ENCODE assay signal across 12 cellular contexts in the genomic region with DNA sequence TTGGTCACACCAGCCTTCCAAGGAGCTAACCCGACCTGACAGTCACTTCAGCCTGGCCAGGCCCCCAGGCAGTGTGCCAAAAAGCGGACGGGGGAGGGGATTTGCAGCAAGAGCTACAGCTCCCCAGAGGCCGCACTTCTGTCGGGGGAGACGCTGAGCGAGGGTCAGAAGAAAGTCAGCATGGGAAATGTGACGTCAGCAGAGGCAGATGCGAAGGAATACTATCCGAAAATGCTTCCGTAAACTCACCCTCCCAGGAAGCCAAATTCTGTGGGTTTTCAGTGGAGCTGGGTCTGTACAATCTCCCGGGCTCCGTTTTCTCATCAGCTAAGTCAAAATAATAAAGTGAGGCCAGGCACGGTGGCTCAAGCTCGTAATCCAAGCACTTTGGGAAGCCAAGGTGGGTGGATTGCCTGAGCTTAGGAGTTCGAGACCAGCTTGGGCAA. TPM values are rescaled to one million over a fixed set of nuclear protein-coding genes. Genes with fewer than 3 reads are reported as not detected.
A peak's percentile ranks its signal among the peaks of the same experiment; 100 is the strongest.
DNase-seq lines count a peak whose midpoint lies in the region; ATAC-seq and TF ChIP-seq lines count a peak whose summit lies in the region.
"Had no signal": no experiment of that assay in that cellular context is flagged by ENCODE, and none has a peak within 500 bp of the region (broad histone marks: within the 10 kb centered on the region; RNA-seq: fewer than 3 reads in every experiment).

No MANE protein-coding gene starts in this region.

- H3K27ac ChIP-seq in duodenal mucosa (ENCODE audit: low read depth, low read length): peak overlapping the region; percentile 16
- H3K27ac ChIP-seq in mesenchymal stem cell (ENCODE audit: low read length, poor library complexity, severe bottlenecking): no peak overlapping the region
- H3K27ac ChIP-seq in substantia nigra (ENCODE audit: low read depth, low read length, poor library complexity, severe bottlenecking): peak overlapping the region; percentile 17
- no peak overlapping the region for H3K27ac ChIP-seq in PC-3 (ENCODE audit: low read length)

- H3K4ac ChIP-seq in mesenchymal stem cell (ENCODE audit: low read depth in 1 of 2, low read length in 2 of 2): peak overlapping the region; percentile 76 to 78

- DNase-seq in NCI-H2171 treated with DMSO at 0.1 percent for 48 hours (lab: John Stamatoyannopoulos, UW): peak; percentile 66
- DNase-seq in mesenchymal stem cell: peak; percentile 96
- DNase-seq in substantia nigra (lab: John Stamatoyannopoulos, UW): peak in 30 of 49 donors; percentile 12 to 72 (median 44)
- no peak for DNase-seq in PC-3
- DNase-seq in putamen (ENCODE audit: low spot score): no peak
- no peak for DNase-seq in LoVo (ENCODE audit: low spot score)
- DNase-seq: activated CD4-positive, alpha-beta T cell treated with anti-CD3 and anti-CD28 coated beads for 36 hours; NCI-H2107; stimulated activated CD4-positive, alpha-beta T cell treated with anti-CD3 and anti-CD28 coated beads, Interleukin-4, amount 100 ng/mL, for 24 hours had no signal

- peak overlapping the region; percentile 81 for H4K8ac ChIP-seq in mesenchymal stem cell (ENCODE audit: low read length)

- no peaks in the 10 kb centered on the region for H4K20me1 ChIP-seq in PC-3 (ENCODE audit: low read length)

- H3K23ac ChIP-seq in mesenchymal stem cell (ENCODE audit: low read length in 2 of 2): no peak overlapping the region

- peaks cover 60% of the 10 kb centered on the region for H3K79me2 ChIP-seq in PC-3 (ENCODE audit: low read length)

- H3K36me3 ChIP-seq in duodenal mucosa (ENCODE audit: control insufficient read depth in 1 of 2, insufficient read depth in 2 of 2, low read length in 2 of 2) (no peaks in the 10 kb centered on the region), mesenchymal stem cell (ENCODE audit: control insufficient read depth in 1 of 2, insufficient read depth in 2 of 2, low read depth in 1 of 2, low read length in 2 of 2) (peaks cover 0 to 6% of the 10 kb centered on the region in 2 experiments), PC-3 (ENCODE audit: low read depth, low read length) (no peaks in the 10 kb centered on the region)

- peak overlapping the region; percentile 51 to 81 for H2BK12ac ChIP-seq in mesenchymal stem cell (ENCODE audit: low read length in 2 of 2)

- peaks cover 40% of the 10 kb centered on the region for H3K79me1 ChIP-seq in mesenchymal stem cell (replicated peaks; ENCODE audit: low read length, poor library complexity, severe bottlenecking)

- H3K14ac ChIP-seq in mesenchymal stem cell (ENCODE audit: low read length in 2 of 2): no peak overlapping the region

- H3K18ac ChIP-seq in mesenchymal stem cell (ENCODE audit: low read depth in 1 of 2, low read length in 2 of 2): peak overlapping the region; percentile 93 to 97

- intact Hi-C loops in PC-3 (cut with micrococcal nuclease): no loop called here

- H4K91ac ChIP-seq in mesenchymal stem cell (ENCODE audit: low read length): peak overlapping the region; percentile 93

- ATAC-seq in PC-3 (no peak), HG03521 (IDR thresholded peaks at IDR 0.05; ENCODE audit: unreplicated experiment) (no peak)
- ATAC-seq: activated CD4-positive, alpha-beta T cell treated with anti-CD3 and anti-CD28 coated beads for 36 hours; GM12878 had no signal

- H3K4me2 ChIP-seq in mesenchymal stem cell (ENCODE audit: low read length, poor library complexity, severe bottlenecking): peak overlapping the region; percentile 36
- no peak overlapping the region for H3K4me2 ChIP-seq in PC-3 (ENCODE audit: low read length)

- no peak for TF ChIP-seq CTCF in PC-3 (conservative IDR thresholded peaks at IDR 0.05; ENCODE audit: low read depth, low read length)

- no peak overlapping the region for H3K9ac ChIP-seq in duodenal mucosa (ENCODE audit: low read depth in 1 of 2, low read length in 2 of 2)
- H3K9ac ChIP-seq in mesenchymal stem cell (ENCODE audit: low read length): peak overlapping the region; percentile 84
- H3K9ac ChIP-seq in PC-3 (ENCODE audit: low read length): no peak overlapping the region

- H3K27me3 ChIP-seq in duodenal mucosa (ENCODE audit: control insufficient read depth in 1 of 2, insufficient read depth in 2 of 2, low read length in 2 of 2): no peaks in the 10 kb centered on the region
- no peaks in the 10 kb centered on the region for H3K27me3 ChIP-seq in mesenchymal stem cell (ENCODE audit: control insufficient read depth in 1 of 2, insufficient read depth in 1 of 2, low read length in 2 of 2)
- H3K27me3 ChIP-seq in PC-3 (ENCODE audit: low read length): no peaks in the 10 kb centered on the region

- H2AK5ac ChIP-seq in mesenchymal stem cell (ENCODE audit: low read length, severe bottlenecking): peak overlapping the region; percentile 49

- CTCF ChIA-PET in PC-3 (lab: Charles Lee): no interaction called here

- H3K9me2 ChIP-seq in PC-3 (replicated peaks; ENCODE audit: low read length): no peaks in the 10 kb centered on the region

- H3K4me3 ChIP-seq in duodenal mucosa (ENCODE audit: low read depth in 1 of 2, low read length in 2 of 2) (no peak overlapping the region), mesenchymal stem cell (ENCODE audit: insufficient read depth in 1 of 2, low read depth in 1 of 2, low read length in 2 of 2) (no peak overlapping the region), PC-3 (ENCODE audit: low read length) (no peak overlapping the region)
- H3K4me3 ChIP-seq: GM12878 had no signal

- BruUV-seq in PC-3 (replicated peaks; lab: Mats Ljungman, UMichigan): no TSS peak

- 7% methylated on average over 16 of the region's 16 CpGs for WGBS in mesenchymal stem cell

- H3K9me3 ChIP-seq in duodenal mucosa (ENCODE audit: control insufficient read depth in 1 of 2, low read length in 2 of 2) (no peaks in the 10 kb centered on the region), mesenchymal stem cell (ENCODE audit: control insufficient read depth, low read length) (no peaks in the 10 kb centered on the region), PC-3 (ENCODE audit: low read length) (no peaks in the 10 kb centered on the region)

- no peaks in the 10 kb centered on the region for H3F3A ChIP-seq in PC-3 (ENCODE audit: low read length, unreplicated experiment)

- H3K4me1 ChIP-seq in duodenal mucosa (ENCODE audit: control insufficient read depth in 1 of 2, insufficient read depth in 2 of 2, low read length in 2 of 2): peaks cover 11 to 22% of the 10 kb centered on the region in 2 donors
- H3K4me1 ChIP-seq in mesenchymal stem cell (ENCODE audit: control insufficient read depth, insufficient read depth, low read depth, low read length): peaks cover 47% of the 10 kb centered on the region
- H3K4me1 ChIP-seq in PC-3 (ENCODE audit: insufficient read depth, low read length): peaks cover 15% of the 10 kb centered on the region

- POLR2A ChIA-PET in PC-3 (lab: Charles Lee; ENCODE audit: unreplicated experiment): no interaction called here

- H2AFZ ChIP-seq in mesenchymal stem cell (ENCODE audit: low read depth, low read length): no peak overlapping the region
- H2AFZ ChIP-seq in PC-3 (ENCODE audit: low read length): no peak overlapping the region

- peak overlapping the region; percentile 19 for H2BK5ac ChIP-seq in mesenchymal stem cell (ENCODE audit: low read depth, low read length, poor library complexity, severe bottlenecking)

- H2BK120ac ChIP-seq in mesenchymal stem cell (ENCODE audit: low read depth, low read length): peak overlapping the region; percentile 61

- peak overlapping the region; percentile 75 for H2BK15ac ChIP-seq in mesenchymal stem cell (ENCODE audit: low read depth, poor library complexity, severe bottlenecking)

RNA-seq across cellular contexts. Expression of a gene that starts 28.5 kb away (rescaled TPM):
- polyA plus RNA-seq in mesenchymal stem cell (2013, experiment 1 of 2): 229 TPM
- polyA plus RNA-seq in mesenchymal stem cell (2013, experiment 2 of 2): 222 TPM
- total RNA-seq in PC-3 (2014; rRNA removed): 86.8 and 110 TPM in 2 replicates

Comparison
In these comparisons a context has a peak if more than half of its experiments do, and no peak if none do; other contexts are left out.
1. DNase-seq: peak in NCI-H2171 treated with DMSO at 0.1 percent for 48 hours (single experiment), mesenchymal stem cell (single experiment) and substantia nigra (30 of 49); none in PC-3 (single experiment), putamen (single experiment) and LoVo (single experiment).
2. H3K27ac ChIP-seq: peak in duodenal mucosa (single experiment) and substantia nigra (single experiment); none in mesenchymal stem cell (single experiment) and PC-3 (single experiment).